Comparison of ENCODE assay signal across 15 cellular contexts in the genomic region with DNA sequence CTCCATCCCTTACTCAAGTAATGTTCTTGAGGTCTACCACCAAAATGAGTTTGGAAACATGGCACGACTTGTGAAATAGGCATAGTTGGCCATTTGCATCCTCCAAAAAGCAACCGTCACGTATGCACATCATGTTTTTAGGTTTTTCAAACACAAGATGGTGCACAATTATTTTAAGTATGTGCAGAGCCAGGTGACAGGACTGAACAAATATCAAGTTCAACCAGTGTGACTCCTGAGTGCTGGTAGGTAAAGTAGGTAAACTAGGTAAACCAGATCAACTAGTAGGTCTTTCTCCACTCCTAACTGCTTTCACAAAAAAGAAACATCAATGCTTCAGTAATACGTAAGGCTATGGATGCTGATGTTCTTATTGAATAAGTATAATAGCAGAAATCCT. TPM values are rescaled to one million over a fixed set of nuclear protein-coding genes. Genes with fewer than 3 reads are reported as not detected.
DNase-seq lines count a peak whose midpoint lies in the region; ATAC-seq, FAIRE-seq and TF ChIP-seq lines count a peak whose summit lies in the region.
"Had no signal": no experiment of that assay in that cellular context is flagged by ENCODE, and none has a peak within 500 bp of the region (broad histone marks: within the 10 kb centered on the region; RNA-seq: fewer than 3 reads in every experiment).

No MANE protein-coding gene starts in this region.

- POLR2A ChIA-PET in K562 (lab: Yijun Ruan, JAX), result no interaction called here

- H4K5ac ChIP-seq in mesendoderm (ENCODE audit: low read length), result no peak overlapping the region

- no peak for TF ChIP-seq EP300 in K562 (IDR thresholded peaks at IDR 0.05; ENCODE audit: low read length)

- H3K18ac ChIP-seq in mesendoderm (ENCODE audit: low read length), result no peak overlapping the region

- H3K79me1 ChIP-seq in mesendoderm (ENCODE audit: low read length), result peaks cover 8% of the 10 kb centered on the region

- TF ChIP-seq RAD21 in K562 (CRISPR knock-in tag; conservative IDR thresholded peaks at IDR 0.05 in 1 of 2, IDR thresholded peaks at IDR 0.05 in 1 of 2), result no peak

- no peak for ATAC-seq in K562
- ATAC-seq: HCT116 had no signal

- no peak overlapping the region for H2BK120ac ChIP-seq in mesendoderm (ENCODE audit: low read depth, low read length)

- no peak overlapping the region for H2BK5ac ChIP-seq in mesendoderm (ENCODE audit: low read length)

- H3K4ac ChIP-seq in mesendoderm (ENCODE audit: low read depth, low read length), result no peak overlapping the region

- TF ChIP-seq POLR2A in K562 (conservative IDR thresholded peaks at IDR 0.05), result no peak

- DNase-seq in SIG-M5 treated with dmso at 0.1 percent for 504 hours (lab: John Stamatoyannopoulos, UW; ENCODE audit: unreplicated experiment) (peak; percentile 12), SIG-M5 (lab: John Stamatoyannopoulos, UW) (no peak), K562 (ENCODE audit: extremely low read depth in 1 of 4, low spot score in 3 of 4) (no peak), mesendoderm (no peak), mesenteric fat pad (ENCODE audit: low spot score) (no peak), DMS79 (lab: John Stamatoyannopoulos, UW) (no peak), NCI-H2196 treated with DMSO at 0.1 percent for 48 hours (lab: John Stamatoyannopoulos, UW; ENCODE audit: unreplicated experiment) (no peak)
- DNase-seq: 8988T; ACHN; CD4-positive, CD25-positive, alpha-beta regulatory T cell; GM23248; IMR-90; KG1 had no signal

- no peak overlapping the region for H2AFZ ChIP-seq in K562 (ENCODE audit: low read depth, low read length)
- H2AFZ ChIP-seq: GM23248 had no signal

- H3K23ac ChIP-seq in mesendoderm (ENCODE audit: low read length), result peak overlapping the region; percentile 15

- H2AK5ac ChIP-seq in mesendoderm (ENCODE audit: low read length), result no peak overlapping the region

- H3K9me3 ChIP-seq in K562 (replicated peaks; ENCODE audit: control insufficient read depth, insufficient read depth, low read depth, low read length), result no peaks in the 10 kb centered on the region
- H3K9me3 ChIP-seq: BLaER1 treated with 17β-estradiol and CSF1 and Interleukin-3, amounts not matched to agents 10 nM and 100 nM had no signal

- H3K4me3 ChIP-seq in K562 (no peak overlapping the region), mesendoderm (ENCODE audit: low read length) (no peak overlapping the region)
- H3K4me3 ChIP-seq: BLaER1 treated with 17β-estradiol and CSF1 and Interleukin-3, amounts not matched to agents 10 nM and 100 nM; GM23248 had no signal

- H3K79me2 ChIP-seq in K562 (ENCODE audit: control insufficient read depth, insufficient read depth, low read length) (peaks cover 4% of the 10 kb centered on the region; the same call in 1 of the 3 replicates), mesendoderm (ENCODE audit: control insufficient read depth, insufficient read depth, low read length) (no peaks in the 10 kb centered on the region)

- no peaks in the 10 kb centered on the region for H4K20me1 ChIP-seq in K562 (replicated peaks; ENCODE audit: control insufficient read depth, insufficient read depth, low read length)
- H4K20me1 ChIP-seq: BLaER1 treated with 17β-estradiol and CSF1 and Interleukin-3, amounts not matched to agents 10 nM and 100 nM had no signal

- H3K4me1 ChIP-seq in K562 (replicated peaks in 1 of 2; ENCODE audit: control insufficient read depth in 2 of 2, insufficient read depth in 2 of 2, low read length in 2 of 2) (peaks cover 28 to 53% of the 10 kb centered on the region in 2 experiments), mesendoderm (ENCODE audit: control insufficient read depth, low read depth, low read length) (no peaks in the 10 kb centered on the region)

- no peaks in the 10 kb centered on the region for H3K9me1 ChIP-seq in K562 (ENCODE audit: control insufficient read depth, insufficient read depth, low read length)

- no peak overlapping the region for H4K8ac ChIP-seq in mesendoderm (ENCODE audit: low read depth, low read length)

- CTCF ChIA-PET in K562 (lab: Yijun Ruan, JAX; ENCODE audit: low intra/inter-chr PET ratio), result no interaction called here

- WGBS in K562 (ENCODE audit: insufficient coverage, low coverage, missing lambda C conversion rate), result 67% methylated on average over 4 of the region's 4 CpGs
- no CpG with 5 or more reads among the region's 4 CpGs for WGBS in mesendoderm (ENCODE audit: extremely low coverage, insufficient coverage, low lambda C conversion rate)

- intact Hi-C loops in K562 (cut with micrococcal nuclease), result no loop called here

- H3K4me2 ChIP-seq in K562 (ENCODE audit: insufficient read depth, low read length) (no peak overlapping the region), mesendoderm (ENCODE audit: low read length) (no peak overlapping the region)
- H3K4me2 ChIP-seq: BLaER1 treated with 17β-estradiol and CSF1 and Interleukin-3, amounts not matched to agents 10 nM and 100 nM had no signal

- H3K27me3 ChIP-seq in K562 (ENCODE audit: control insufficient read depth in 2 of 2, insufficient read depth in 2 of 2, low read length in 2 of 2), result no peaks in the 10 kb centered on the region
- no peaks in the 10 kb centered on the region for H3K27me3 ChIP-seq in mesendoderm (ENCODE audit: insufficient read depth, low read length, poor library complexity)
- H3K27me3 ChIP-seq: BLaER1 treated with 17β-estradiol and CSF1 and Interleukin-3, amounts not matched to agents 10 nM and 100 nM had no signal

- FAIRE-seq in K562 (lab: Jason Lieb, UNC), result no peak

- H3K27ac ChIP-seq in K562 (ENCODE audit: extremely low read depth, low read depth, low read length), result no peak overlapping the region
- no peak overlapping the region for H3K27ac ChIP-seq in mesendoderm (ENCODE audit: low read depth, low read length)
- H3K27ac ChIP-seq: GM23248 had no signal

- H3K36me3 ChIP-seq in K562 (ENCODE audit: control insufficient read depth, insufficient read depth, low read length) (no peaks in the 10 kb centered on the region), mesendoderm (ENCODE audit: control insufficient read depth, insufficient read depth, low read length) (no peaks in the 10 kb centered on the region)

- in situ Hi-C loops in K562 (cut with MboI), result no loop called here

- H2BK15ac ChIP-seq in mesendoderm (replicated peaks; ENCODE audit: low read depth), result no peak overlapping the region

- no peak overlapping the region for H3K56ac ChIP-seq in mesendoderm (ENCODE audit: low read length)

- TF ChIP-seq CTCF in K562 (IDR thresholded peaks at IDR 0.05 in 2 of 3, conservative IDR thresholded peaks at IDR 0.05 in 1 of 3; ENCODE audit: insufficient read depth in 2 of 3, low read depth in 1 of 3, low read length in 3 of 3), result no peak

- H3K9ac ChIP-seq in K562 (ENCODE audit: insufficient read depth in 1 of 2, low read depth in 2 of 2, low read length in 2 of 2) (no peak overlapping the region), mesendoderm (ENCODE audit: low read length) (no peak overlapping the region)
- H3K9ac ChIP-seq: BLaER1 treated with 17β-estradiol and CSF1 and Interleukin-3, amounts not matched to agents 10 nM and 100 nM; GM23248 had no signal

- BruUV-seq in K562 (replicated peaks; lab: Mats Ljungman, UMichigan), result no TSS peak

RNA-seq across cellular contexts. Expression of gene FGD6, which starts 39.1 kb away (rescaled TPM):
- total RNA-seq in K562 (2011; cell fraction: chromatin; rRNA removed; ENCODE audit: low replicate concordance), result 12.9 and 34.3 TPM in 2 replicates
- 5.8 and 8.0 TPM in 2 replicates for total RNA-seq in K562 (2011; cell fraction: nucleolus; rRNA removed)
- 10.3 and 11.4 TPM in 2 replicates for total RNA-seq in K562 (2011; cell fraction: nucleoplasm; rRNA removed)
- total RNA-seq in K562 (2014; rRNA removed) (4.7 and 6.4 TPM in 2 replicates), K562 (2014; rRNA removed; fragmentation: Illumina TruSeq; extraction: Trizol) (7.6 and 9.5 TPM in 2 replicates), K562 (2015; rRNA removed; fragmentation: Illumina TruSeq; extraction: Trizol) (10.0 and 11.1 TPM in 2 replicates), K562 (2021) (6.7 and 8.1 TPM in 2 replicates), mesenteric fat pad (5.4 TPM)
- polyA plus RNA-seq in K562 (2011; rRNA removed) (4.3 and 5.8 TPM in 2 replicates), K562 (2014; fragmentation: Illumina TruSeq; extraction: Trizol) (4.6 and 5.5 TPM in 2 replicates), K562 (2014; fragmentation: Nextera tagmentation; extraction: Ambion mirVana) (1 to 10 TPM; 1.5 to 2.1 TPM), K562 (2014; rRNA removed) (4.9 and 5.0 TPM in 2 replicates)
- polyA plus RNA-seq in K562 (2011; cell fraction: cytosol; rRNA removed), result 1.4 and 2.6 TPM in 2 replicates
- 3.3 and 5.2 TPM in 2 replicates for polyA plus RNA-seq in K562 (2011; cell fraction: nucleus; rRNA removed)
- 2.6 and 3.3 TPM in 2 replicates for polyA plus RNA-seq in K562 (2012)
- 17.9 and 23.0 TPM in 2 replicates for polyA minus RNA-seq in K562 (2011; rRNA and poly(A)+ RNA removed)
- polyA minus RNA-seq in K562 (2011; cell fraction: cytosol; rRNA and poly(A)+ RNA removed), result 6.0 and 10.7 TPM in 2 replicates
- polyA minus RNA-seq in K562 (2011; cell fraction: nucleus; rRNA and poly(A)+ RNA removed), result 7.0 and 11.2 TPM in 2 replicates
- 8.6 TPM for polyA plus RNA-seq in mesendoderm (2013, experiment 1 of 2)
- 8.7 TPM for polyA plus RNA-seq in mesendoderm (2013, experiment 2 of 2)

RNA-seq across cellular contexts. Expression of gene VEZT, which starts 39.5 kb away (rescaled TPM):
- 54.4 and 119 TPM in 2 replicates for total RNA-seq in K562 (2011; cell fraction: chromatin; rRNA removed; ENCODE audit: low replicate concordance)
- total RNA-seq in K562 (2011; cell fraction: nucleolus; rRNA removed), result 24.8 and 35.1 TPM in 2 replicates
- 59.2 and 87.3 TPM in 2 replicates for total RNA-seq in K562 (2011; cell fraction: nucleoplasm; rRNA removed)
- total RNA-seq in K562 (2014; rRNA removed) (23.1 and 23.8 TPM in 2 replicates), K562 (2014; rRNA removed; fragmentation: Illumina TruSeq; extraction: Trizol) (37.1 and 45.5 TPM in 2 replicates), K562 (2015; rRNA removed; fragmentation: Illumina TruSeq; extraction: Trizol) (39.1 and 44.8 TPM in 2 replicates), K562 (2021) (24.7 and 32.2 TPM in 2 replicates), mesenteric fat pad (50.2 TPM)
- polyA plus RNA-seq in K562 (2011; rRNA removed) (53.8 and 61.5 TPM in 2 replicates), K562 (2014; fragmentation: Illumina TruSeq; extraction: Trizol) (33.2 and 44.2 TPM in 2 replicates), K562 (2014; fragmentation: Nextera tagmentation; extraction: Ambion mirVana) (10 to 100 TPM; 16.1 to 29.1 TPM), K562 (2014; rRNA removed) (27.6 and 32.6 TPM in 2 replicates)
- 17.8 and 22.4 TPM in 2 replicates for polyA plus RNA-seq in K562 (2011; cell fraction: cytosol; rRNA removed)
- 21.8 and 26.2 TPM in 2 replicates for polyA plus RNA-seq in K562 (2011; cell fraction: nucleus; rRNA removed)
- polyA plus RNA-seq in K562 (2012), result 21.8 and 28.0 TPM in 2 replicates
- polyA minus RNA-seq in K562 (2011; rRNA and poly(A)+ RNA removed), result 55.7 and 57.3 TPM in 2 replicates
- polyA minus RNA-seq in K562 (2011; cell fraction: cytosol; rRNA and poly(A)+ RNA removed), result 9.9 and 23.3 TPM in 2 replicates
- 23.4 and 41.7 TPM in 2 replicates for polyA minus RNA-seq in K562 (2011; cell fraction: nucleus; rRNA and poly(A)+ RNA removed)
- 45.3 TPM for polyA plus RNA-seq in mesendoderm (2013, experiment 1 of 2)
- 45.4 TPM for polyA plus RNA-seq in mesendoderm (2013, experiment 2 of 2)
